In genomic region chr1:46401964-46402626, GRCh38 we compare ENCODE assay signal across 8 cellular contexts. TPM values are rescaled to one million over a fixed set of nuclear protein-coding genes. Genes with fewer than 3 reads are reported as not detected.
DNase-seq lines count a peak whose midpoint lies in the region; ATAC-seq and TF ChIP-seq lines count a peak whose summit lies in the region.

No MANE protein-coding gene starts in this region.

- in situ Hi-C loops in KBM-7 (cut with MboI; ENCODE audit: low pct_unique_long_range_greater_than_20kb, low sequenced_read_pairs): no loop called here

- 19 to 43% (median 22%) methylated on average over 5 to 10 of the region's 10 CpGs for WGBS in adrenal gland, 4 donors
- 27% methylated on average over 10 of the region's 10 CpGs for WGBS in right cardiac atrium

- TF ChIP-seq POLR2A in adrenal gland (IDR thresholded peaks at IDR 0.05): peak in 1 of 2 donors; percentile 42

- H3K4me1 ChIP-seq in adrenal gland (replicated peaks in 1 of 2) (peaks cover 15 to 23% of the 10 kb centered on the region in 2 donors), right cardiac atrium (ENCODE audit: control insufficient read depth, insufficient read depth, low read length) (peaks cover 5% of the 10 kb centered on the region), skeletal muscle tissue (ENCODE audit: control insufficient read depth in 3 of 3, insufficient read depth in 3 of 3, low read length in 3 of 3) (peaks cover 16 to 50% (median 34%) of the 10 kb centered on the region in 3 donors)

- H3K36me3 ChIP-seq in adrenal gland (replicated peaks in 1 of 2) (no peaks in the 10 kb centered on the region), skeletal muscle tissue (ENCODE audit: control insufficient read depth in 3 of 3, insufficient read depth in 3 of 3, low read length in 3 of 3) (peaks cover 0 to 4% (median 0%) of the 10 kb centered on the region in 3 donors)

- ATAC-seq in right cardiac atrium (peak; percentile 72 to 78), GM21528 (IDR thresholded peaks at IDR 0.05; ENCODE audit: low FRiP score, unreplicated experiment) (no peak), GM18511 (IDR thresholded peaks at IDR 0.05; ENCODE audit: unreplicated experiment) (no peak)

- intact Hi-C loops in adrenal gland (cut with DNase I): no loop called here
- intact Hi-C loops in right cardiac atrium (cut with DNase I): loop anchor here in 2 of 4 donors (10.0 kb wide), 1 partner anchor 123 kb away; no protein-coding TSS in a partner anchor

- H3K27me3 ChIP-seq in adrenal gland (no peaks in the 10 kb centered on the region), right cardiac atrium (ENCODE audit: control insufficient read depth, insufficient read depth) (no peaks in the 10 kb centered on the region), skeletal muscle tissue (ENCODE audit: control insufficient read depth in 3 of 3, insufficient read depth in 3 of 3, low read length in 3 of 3) (no peaks in the 10 kb centered on the region)

- TF ChIP-seq CTCF in AG10803 (conservative IDR thresholded peaks at IDR 0.05; ENCODE audit: low read length) (no peak), adrenal gland (IDR thresholded peaks at IDR 0.05) (no peak)

- H3K27ac ChIP-seq in adrenal gland (peak overlapping the region in 3 of 5 donors; percentile 49 to 70 (median 68)), right cardiac atrium (ENCODE audit: low read length) (no peak overlapping the region), skeletal muscle tissue (ENCODE audit: low read depth, low read length) (peak overlapping the region; percentile 36)

- DNase-seq in AG10803 (ENCODE audit: low read depth) (peak; percentile 97), KBM-7 (peak; percentile 19), adrenal gland (peak; percentile 72 to 92 (median 87)), right cardiac atrium (peak; percentile 63 to 85 (median 82))
- DNase-seq in activated naive CD4-positive, alpha-beta T cell (lab: John Stamatoyannopoulos, UW): no peak

- no peaks in the 10 kb centered on the region for H3K9me3 ChIP-seq in adrenal gland (replicated peaks in 1 of 3)
- no peaks in the 10 kb centered on the region for H3K9me3 ChIP-seq in right cardiac atrium (ENCODE audit: control insufficient read depth, low read length)
- H3K9me3 ChIP-seq in skeletal muscle tissue (ENCODE audit: control insufficient read depth in 3 of 3, low read length in 3 of 3): no peaks in the 10 kb centered on the region

- H3K9ac ChIP-seq in skeletal muscle tissue (ENCODE audit: low read depth in 1 of 3, low read length in 3 of 3): peak overlapping the region in 2 of 3 donors; percentile 19 to 51

- H3K4me3 ChIP-seq in AG10803 (ENCODE audit: low read length) (no peak overlapping the region), adrenal gland (no peak overlapping the region), right cardiac atrium (ENCODE audit: low read length) (no peak overlapping the region), skeletal muscle tissue (ENCODE audit: low read length in 3 of 3) (peak overlapping the region in 2 of 3 donors; percentile 49 to 57)

RNA-seq across cellular contexts. Expression of gene FAAH, which starts 8.0 kb away (rescaled TPM):
- total RNA-seq in adrenal gland (10 to 100 TPM; 20.6 to 53.8 (median 38.8) TPM), right cardiac atrium (10 to 100 TPM in 3 of 4 donors, 1 to 10 TPM in 1; 4.8 to 17.2 (median 14.7) TPM), skeletal muscle tissue (13.6 TPM)
- polyA plus RNA-seq in adrenal gland (100 to 1,000 TPM in 1 of 3 donors, 10 to 100 TPM in 2; 12.0 to 162 (median 89.0) TPM), right cardiac atrium (10.4 TPM)

Comparison
In these comparisons a context has a peak if more than half of its experiments do, and no peak if none do; other contexts are left out.
1. DNase-seq: peak in AG10803 (single experiment), KBM-7 (single experiment), adrenal gland (7 of 7) and right cardiac atrium (3 of 3); none in activated naive CD4-positive, alpha-beta T cell (0 of 4).
2. H3K4me3 ChIP-seq: peak in skeletal muscle tissue (2 of 3); none in AG10803 (single experiment), adrenal gland (0 of 4) and right cardiac atrium (single experiment).
3. ATAC-seq: peak in right cardiac atrium (2 of 2); none in GM21528 (single experiment) and GM18511 (single experiment).